ENCODE assay signal across 11 cellular contexts in genomic region chr14:24012736-24013273, GRCh38. TPM values are rescaled to one million over a fixed set of nuclear protein-coding genes. Genes with fewer than 3 reads are reported as not detected.
A peak's percentile ranks its signal among the peaks of the same experiment; 100 is the strongest.
DNase-seq lines count a peak whose midpoint lies in the region; ATAC-seq and TF ChIP-seq lines count a peak whose summit lies in the region.
"Not testable (repeated sequence)": the region's sequence is repeated elsewhere in the genome, so short reads cannot be mapped to it uniquely, and the experiment has no call there.
"Had no signal": no experiment of that assay in that cellular context is flagged by ENCODE, and none has a peak within 500 bp of the region (broad histone marks: within the 10 kb centered on the region; RNA-seq: fewer than 3 reads in every experiment).

No MANE protein-coding gene starts in this region.

- not testable (repeated sequence) for ATAC-seq in GM23338; activated naive CD8-positive, alpha-beta T cell treated with anti-CD3 and anti-CD28 coated beads, Interleukin-2, amount 50 U/mL, for 24 hours

- peak overlapping the region; percentile 24; the same call in 1 of the 2 replicates for H3K27ac Mint-ChIP-seq in GM23338
- H3K27ac Mint-ChIP-seq in activated naive CD8-positive, alpha-beta T cell treated with anti-CD3 and anti-CD28 coated beads, Interleukin-2, amount 50 U/mL, for 24 hours: peak overlapping the region; percentile 9
- H3K27ac Mint-ChIP-seq in neural progenitor cell: not testable (repeated sequence)

- not testable (repeated sequence) for H3K27me3 Mint-ChIP-seq in GM23338 (ENCODE audit: insufficient read depth, low read depth, poor library complexity); activated naive CD8-positive, alpha-beta T cell treated with anti-CD3 and anti-CD28 coated beads, Interleukin-2, amount 50 U/mL, for 24 hours; neural progenitor cell (ENCODE audit: insufficient read depth, low read depth)

- not testable (repeated sequence) for H3K4me1 Mint-ChIP-seq in GM23338, neural progenitor cell
- H3K4me1 Mint-ChIP-seq in activated naive CD8-positive, alpha-beta T cell treated with anti-CD3 and anti-CD28 coated beads, Interleukin-2, amount 50 U/mL, for 24 hours: peaks cover 33% of the 10 kb centered on the region

- H3K36me3 Mint-ChIP-seq in GM23338 (ENCODE audit: low read depth); activated naive CD8-positive, alpha-beta T cell treated with anti-CD3 and anti-CD28 coated beads, Interleukin-2, amount 50 U/mL, for 24 hours (ENCODE audit: low read depth); neural progenitor cell: not testable (repeated sequence)

- H3K4me1 ChIP-seq in GM23338 (ENCODE audit: insufficient read depth): not testable (repeated sequence)
- H3K4me1 ChIP-seq in neural progenitor cell: peaks cover 34% of the 10 kb centered on the region

- H3K27ac ChIP-seq in GM23338 (ENCODE audit: low read depth): not testable (repeated sequence)
- H3K27ac ChIP-seq in SK-N-MC (peak overlapping the region; percentile 72; the same call in 1 of the 2 replicates), neural progenitor cell (peak overlapping the region; percentile 56)

- H3F3A ChIP-seq in GM23338 (replicated peaks; ENCODE audit: low read depth): not testable (repeated sequence)
- peaks cover 21% of the 10 kb centered on the region for H3F3A ChIP-seq in neural progenitor cell (ENCODE audit: low read depth)

- not testable (repeated sequence) for H3K4me3 Mint-ChIP-seq in GM23338; activated naive CD8-positive, alpha-beta T cell treated with anti-CD3 and anti-CD28 coated beads, Interleukin-2, amount 50 U/mL, for 24 hours; neural progenitor cell

- H4K20me1 ChIP-seq in GM23338 (replicated peaks; ENCODE audit: insufficient read depth); neural progenitor cell (ENCODE audit: low read depth): not testable (repeated sequence)

- not testable (repeated sequence) for H3K9ac ChIP-seq in SK-N-MC (ENCODE audit: insufficient read length); neural progenitor cell

- not testable (repeated sequence) for H3K9me3 ChIP-seq in SK-N-MC (ENCODE audit: low read depth, low read length); neural progenitor cell (ENCODE audit: low read depth)

- H3K36me3 ChIP-seq in GM23338 (ENCODE audit: insufficient read depth); SK-N-MC (ENCODE audit: insufficient read depth, low read length); neural progenitor cell: not testable (repeated sequence)

- TF ChIP-seq CTCF in GM23338 (conservative IDR thresholded peaks at IDR 0.05; ENCODE audit: low read depth in 2 of 2); neural progenitor cell (IDR thresholded peaks at IDR 0.05): not testable (repeated sequence)

- not testable (repeated sequence) for H3K4me2 ChIP-seq in GM23338
- H3K4me2 ChIP-seq in neural progenitor cell: peak overlapping the region; percentile 59

- H3K27me3 ChIP-seq in GM23338 (ENCODE audit: insufficient read depth); neural progenitor cell: not testable (repeated sequence)

- not testable (repeated sequence) for H3K9me2 ChIP-seq in GM23338 (ENCODE audit: insufficient read depth)

- H3K79me2 ChIP-seq in GM23338 (replicated peaks; ENCODE audit: insufficient read depth); neural progenitor cell (ENCODE audit: low read depth): not testable (repeated sequence)

- not testable (repeated sequence) for H3K4me3 ChIP-seq in GM23338
- H3K4me3 ChIP-seq in SK-N-MC (peak overlapping the region; percentile 72), neural progenitor cell (peak overlapping the region; percentile 32)

- not testable (repeated sequence) for DNase-seq in GM23338 (ENCODE audit: low spot score); activated naive CD8-positive, alpha-beta T cell treated with anti-CD3 and anti-CD28 coated beads, Interleukin-2, amount 50 U/mL, for 24 hours
- DNase-seq in M059J (ENCODE audit: low read depth) (peak; percentile 8), SK-N-MC (ENCODE audit: low read depth, low spot score) (peak; percentile 30), foreskin melanocyte (peak; percentile 64), neural progenitor cell (ENCODE audit: low spot score) (peak; percentile 60)

- not testable (repeated sequence) for H2AFZ ChIP-seq in GM23338; neural progenitor cell (replicated peaks)

- peaks cover 26% of the 10 kb centered on the region; the same call in 2 of the 3 replicates for H3K9me3 Mint-ChIP-seq in GM23338
- H3K9me3 Mint-ChIP-seq in activated naive CD8-positive, alpha-beta T cell treated with anti-CD3 and anti-CD28 coated beads, Interleukin-2, amount 50 U/mL, for 24 hours; neural progenitor cell: not testable (repeated sequence)

RNA-seq across cellular contexts. Expression of gene DHRS4L2, which starts 24.1 kb away (rescaled TPM):
- 6.2 and 6.7 TPM in 2 replicates for total RNA-seq in GM23338 (2014; rRNA removed; shearing (Covaris generic))
- 12.9 and 14.3 TPM in 2 replicates for polyA plus RNA-seq in GM23338 (2016; fragmentation: Nextera tagmentation; extraction: Ambion mirVana)
- total RNA-seq in M059J (2014; rRNA removed; shearing (Covaris generic)): 15.1 and 20.2 TPM in 2 replicates
- total RNA-seq in neural progenitor cell (ENCODE audit: low replicate concordance): 3.6 and 7.4 TPM in 2 replicates

RNA-seq across cellular contexts. Expression of gene CARMIL3, which starts 39.0 kb away (rescaled TPM):
- 9.7 and 11.8 TPM in 2 replicates for total RNA-seq in GM23338 (2014; rRNA removed; shearing (Covaris generic))
- 3.7 and 3.8 TPM in 2 replicates for polyA plus RNA-seq in GM23338 (2016; fragmentation: Nextera tagmentation; extraction: Ambion mirVana)
- total RNA-seq in M059J (2014; rRNA removed; shearing (Covaris generic)): not detected in 2 replicates
- 0.77 and 1.4 TPM in 2 replicates for total RNA-seq in neural progenitor cell (ENCODE audit: low replicate concordance)
- polyA plus RNA-seq: CD14-positive monocyte had no signal

RNA-seq across cellular contexts. Expression of gene CPNE6, which starts 58.6 kb away (rescaled TPM):
- total RNA-seq in GM23338 (2014; rRNA removed; shearing (Covaris generic)): not detected in 2 replicates
- 0.16 TPM in 1 of 2 replicates, not detected in the other for polyA plus RNA-seq in GM23338 (2016; fragmentation: Nextera tagmentation; extraction: Ambion mirVana)
- not detected in 2 replicates for total RNA-seq in M059J (2014; rRNA removed; shearing (Covaris generic))
- not detected in 2 replicates for total RNA-seq in neural progenitor cell (ENCODE audit: low replicate concordance)
- total RNA-seq: CD8-positive, alpha-beta memory T cell had no signal
- polyA plus RNA-seq: A549; BJ; CD14-positive monocyte; CD8-positive, alpha-beta memory T cell; IgD-negative memory B cell had no signal

RNA-seq across cellular contexts. Expression of gene DHRS4, which starts 59.2 kb away (rescaled TPM):
- 15.1 and 16.6 TPM in 2 replicates for total RNA-seq in GM23338 (2014; rRNA removed; shearing (Covaris generic))
- polyA plus RNA-seq in GM23338 (2016; fragmentation: Nextera tagmentation; extraction: Ambion mirVana): 16.7 and 18.4 TPM in 2 replicates
- 25.4 and 40.9 TPM in 2 replicates for total RNA-seq in M059J (2014; rRNA removed; shearing (Covaris generic))
- 18.6 and 20.4 TPM in 2 replicates for total RNA-seq in neural progenitor cell (ENCODE audit: low replicate concordance)
